32 cellular contexts compared by ENCODE assay signal in genomic region chr1:52125727-52126359, GRCh38.
"Had no signal": no experiment of that assay in that cellular context is flagged by ENCODE, and none has a peak within 500 bp of the region (broad histone marks: within the 10 kb centered on the region; RNA-seq: fewer than 3 reads in every experiment).

No MANE protein-coding gene starts in this region.

- H3K27me3 ChIP-seq: brain microvascular endothelial cell had no signal

- H3K4me2 ChIP-seq: hepatocyte had no signal

- H3K36me3 Mint-ChIP-seq: activated CD4-positive, alpha-beta memory T cell treated with anti-CD3 and anti-CD28 coated beads for 36 hours; activated CD8-positive, alpha-beta memory T cell treated with anti-CD3 and anti-CD28 coated beads, Interleukin-2, amount 10 ng/mL, durations not matched to agents 7 days and 5 days; activated naive CD8-positive, alpha-beta T cell; WTC11 had no signal

- DNase-seq: activated CD4-positive, alpha-beta memory T cell treated with anti-CD3 and anti-CD28 coated beads for 36 hours; activated CD4-positive, alpha-beta T cell treated with anti-CD3 and anti-CD28 coated beads for 1 hour; activated CD4-positive, alpha-beta T cell treated with anti-CD3 and anti-CD28 coated beads for 48 hours; activated CD8-positive, alpha-beta memory T cell treated with anti-CD3 and anti-CD28 coated beads, Interleukin-2, amount 10 ng/mL, durations not matched to agents 7 days and 5 days; activated CD8-positive, alpha-beta memory T cell treated with anti-CD3 and anti-CD28 coated beads, Interleukin-2, amount 50 U/mL, for 4 hours; activated CD8-positive, alpha-beta T cell treated with anti-CD3 and anti-CD28 coated beads, Interleukin-2, amount 10 ng/mL, durations not matched to agents 7 days and 5 days; activated effector memory CD4-positive, alpha-beta T cell treated with anti-CD3 and anti-CD28 coated beads, Interleukin-2, amount 50 U/mL, for 16 hours; activated naive CD4-positive, alpha-beta T cell treated with anti-CD3 and anti-CD28 coated beads for 36 hours; activated T-cell treated with anti-CD3 and anti-CD28 coated beads, Interleukin-2, amount 50 U/mL, for 1 hour; activated T-cell treated with anti-CD3 and anti-CD28 coated beads, Interleukin-2, amount 50 U/mL, for 48 hours; amniotic stem cell; anterior cingulate cortex; brain microvascular endothelial cell; caudate nucleus; effector CD8-positive, alpha-beta T cell; esophagus squamous epithelium; foreskin melanocyte; heart right ventricle; T-helper 2 cell had no signal

- H2AFZ ChIP-seq: hepatocyte had no signal

- H3K27ac ChIP-seq: brain microvascular endothelial cell, epithelial cell of prostate, esophagus squamous epithelium, gastroesophageal sphincter, heart right ventricle, hepatocyte, VCaP had no signal

- H3K4me3 Mint-ChIP-seq: activated CD4-positive, alpha-beta memory T cell treated with anti-CD3 and anti-CD28 coated beads for 36 hours; activated CD8-positive, alpha-beta memory T cell treated with anti-CD3 and anti-CD28 coated beads, Interleukin-2, amount 10 ng/mL, durations not matched to agents 7 days and 5 days; activated CD8-positive, alpha-beta T cell treated with anti-CD3 and anti-CD28 coated beads, Interleukin-2, amount 10 ng/mL, durations not matched to agents 7 days and 5 days; activated naive CD4-positive, alpha-beta T cell treated with anti-CD3 and anti-CD28 coated beads for 36 hours; activated naive CD8-positive, alpha-beta T cell; activated T-helper 1 cell treated with anti-CD3 and anti-CD28 coated beads, Interleukin-12 subunit alpha, Interleukin-12 subunit beta, Interleukin-2, Interleukin-4 antibody, amounts not matched to agents 30 ng/mL and 10 ng/mL and 1 ng/mL, durations not matched to agents 14 hours and 24 hours and 36 hours; WTC11 had no signal

- H3K36me3 ChIP-seq: brain microvascular endothelial cell, esophagus squamous epithelium, gastroesophageal sphincter, heart right ventricle had no signal

- H3K4me3 ChIP-seq: esophagus squamous epithelium, gastroesophageal sphincter, heart right ventricle, hepatocyte had no signal

- ATAC-seq: activated CD8-positive, alpha-beta memory T cell treated with anti-CD3 and anti-CD28 coated beads, Interleukin-2, amount 10 ng/mL, durations not matched to agents 7 days and 5 days; activated CD8-positive, alpha-beta T cell treated with anti-CD3 and anti-CD28 coated beads, Interleukin-2, amount 10 ng/mL, durations not matched to agents 7 days and 5 days; gastroesophageal sphincter; heart right ventricle; WTC11 had no signal

- FAIRE-seq: astrocyte, colon, endometrium, endothelial cell of umbilical vein, TTC549 had no signal

- H3K27ac Mint-ChIP-seq: activated CD4-positive, alpha-beta memory T cell treated with anti-CD3 and anti-CD28 coated beads for 36 hours; activated CD8-positive, alpha-beta memory T cell treated with anti-CD3 and anti-CD28 coated beads, Interleukin-2, amount 10 ng/mL, durations not matched to agents 7 days and 5 days; activated CD8-positive, alpha-beta T cell treated with anti-CD3 and anti-CD28 coated beads, Interleukin-2, amount 10 ng/mL, durations not matched to agents 7 days and 5 days; activated naive CD4-positive, alpha-beta T cell treated with anti-CD3 and anti-CD28 coated beads for 36 hours; activated naive CD8-positive, alpha-beta T cell; activated T-helper 1 cell treated with anti-CD3 and anti-CD28 coated beads, Interleukin-12 subunit alpha, Interleukin-12 subunit beta, Interleukin-2, Interleukin-4 antibody, amounts not matched to agents 30 ng/mL and 10 ng/mL and 1 ng/mL, durations not matched to agents 14 hours and 24 hours and 36 hours; activated T-helper 2 cell treated with anti-CD3 and anti-CD28 coated beads, Interferon-gamma antibody, Interleukin-2, Interleukin-4, amounts not matched to agents 10 μg/mL and 5 μg/mL and 100 μg/mL, durations not matched to agents 14 hours and 24 hours and 36 hours; WTC11 had no signal

- H3K4me1 Mint-ChIP-seq: activated CD8-positive, alpha-beta memory T cell treated with anti-CD3 and anti-CD28 coated beads, Interleukin-2, amount 10 ng/mL, durations not matched to agents 7 days and 5 days; WTC11 had no signal

- H3K9me3 Mint-ChIP-seq: activated CD4-positive, alpha-beta memory T cell treated with anti-CD3 and anti-CD28 coated beads for 36 hours; activated naive CD4-positive, alpha-beta T cell treated with anti-CD3 and anti-CD28 coated beads for 36 hours; activated T-helper 1 cell treated with anti-CD3 and anti-CD28 coated beads, Interleukin-12 subunit alpha, Interleukin-12 subunit beta, Interleukin-2, Interleukin-4 antibody, amounts not matched to agents 30 ng/mL and 10 ng/mL and 1 ng/mL, durations not matched to agents 14 hours and 24 hours and 36 hours; activated T-helper 2 cell treated with anti-CD3 and anti-CD28 coated beads, Interferon-gamma antibody, Interleukin-2, Interleukin-4, amounts not matched to agents 10 μg/mL and 5 μg/mL and 100 μg/mL, durations not matched to agents 14 hours and 24 hours and 36 hours; WTC11 had no signal

- H3K4me1 ChIP-seq: esophagus squamous epithelium, gastroesophageal sphincter had no signal

- H3K79me2 ChIP-seq: hepatocyte had no signal

- H3K9me3 ChIP-seq: esophagus squamous epithelium, gastroesophageal sphincter had no signal
